In genomic region chr1:2232916-2233438, GRCh38 we compare ENCODE assay signal across 10 cellular contexts. TPM values are rescaled to one million over a fixed set of nuclear protein-coding genes. Genes with fewer than 3 reads are reported as not detected.
DNase-seq lines count a peak whose midpoint lies in the region; ATAC-seq and TF ChIP-seq lines count a peak whose summit lies in the region.
"Had no signal": no experiment of that assay in that cellular context is flagged by ENCODE, and none has a peak within 500 bp of the region (broad histone marks: within the 10 kb centered on the region; RNA-seq: fewer than 3 reads in every experiment).

No MANE protein-coding gene starts in this region.

- H3K9me3 Mint-ChIP-seq in stimulated activated naive B cell treated with anti-CD40 and anti-IgM and Interleukin-4, amounts not matched to agents 10 μg/mL and 1 μg/mL and 100 μg/mL, for 72 hours = no peaks in the 10 kb centered on the region

- peak overlapping the region; percentile 65 for H3K9ac ChIP-seq in iPS-15b (ENCODE audit: low read depth, low read length)

- H3K4me1 Mint-ChIP-seq in stimulated activated naive B cell treated with anti-CD40 and anti-IgM and Interleukin-4, amounts not matched to agents 10 μg/mL and 1 μg/mL and 100 μg/mL, for 72 hours = peaks cover 59 to 88% of the 10 kb centered on the region in 2 donors

- no peak for TF ChIP-seq POLR2A in adrenal gland (IDR thresholded peaks at IDR 0.05)

- peak overlapping the region; percentile 57 for H3K27ac Mint-ChIP-seq in stimulated activated naive B cell treated with anti-CD40 and anti-IgM and Interleukin-4, amounts not matched to agents 10 μg/mL and 1 μg/mL and 100 μg/mL, for 72 hours

- H3K27me3 Mint-ChIP-seq in stimulated activated naive B cell treated with anti-CD40 and anti-IgM and Interleukin-4, amounts not matched to agents 10 μg/mL and 1 μg/mL and 100 μg/mL, for 72 hours = no peaks in the 10 kb centered on the region

- H3K27me3 ChIP-seq in adrenal gland (no peaks in the 10 kb centered on the region), iPS-15b (ENCODE audit: control insufficient read depth, insufficient read depth, low read length) (no peaks in the 10 kb centered on the region)
- H3K27me3 ChIP-seq: MG63 had no signal

- intact Hi-C loops in adrenal gland (cut with DNase I) = loop anchor here (5.0 kb wide), 2 partner anchors 79 to 84 kb away; no protein-coding TSS in a partner anchor

- H3K36me3 ChIP-seq in adrenal gland (replicated peaks in 1 of 2) = no peaks in the 10 kb centered on the region
- H3K36me3 ChIP-seq in iPS-15b (ENCODE audit: control insufficient read depth, insufficient read depth, low read length) = peaks cover 12% of the 10 kb centered on the region

- H3K4me3 ChIP-seq in adrenal gland = peak overlapping the region in 1 of 4 donors; percentile 82
- H3K4me3 ChIP-seq in iPS-15b (ENCODE audit: low read depth, low read length) = no peak overlapping the region
- H3K4me3 ChIP-seq: lung had no signal

- H3K36me3 Mint-ChIP-seq in stimulated activated naive B cell treated with anti-CD40 and anti-IgM and Interleukin-4, amounts not matched to agents 10 μg/mL and 1 μg/mL and 100 μg/mL, for 72 hours = peaks cover 4 to 25% of the 10 kb centered on the region in 2 donors

- H3K4me1 ChIP-seq in adrenal gland (replicated peaks in 1 of 2) (peaks cover 69 to 87% of the 10 kb centered on the region in 2 donors), iPS-15b (ENCODE audit: control insufficient read depth, insufficient read depth, low read length) (peaks cover 6% of the 10 kb centered on the region)

- WGBS in adrenal gland, 4 donors = 28 to 60% (median 42%) methylated on average over 10 to 23 of the region's 23 CpGs

- ATAC-seq in stimulated activated naive B cell treated with anti-CD40 and anti-IgM and Interleukin-4, amounts not matched to agents 10 μg/mL and 1 μg/mL and 100 μg/mL, for 72 hours (replicated peaks) = no peak
- no peak for ATAC-seq in HG03520 (IDR thresholded peaks at IDR 0.05; ENCODE audit: unreplicated experiment)

- peak; percentile 33 for DNase-seq in NCI-H1694 (lab: John Stamatoyannopoulos, UW)
- peak in 2 of 7 donors; percentile 35 to 36 for DNase-seq in adrenal gland
- no peak for DNase-seq in stimulated activated naive B cell treated with anti-CD40 and anti-IgM and Interleukin-4, amounts not matched to agents 10 μg/mL and 1 μg/mL and 100 μg/mL, for 72 hours
- no peak for DNase-seq in A172 (ENCODE audit: low spot score)
- DNase-seq in DMS79 (lab: John Stamatoyannopoulos, UW) = no peak
- no peak for DNase-seq in NCI-H187 (lab: John Stamatoyannopoulos, UW)
- DNase-seq: MG63 had no signal

- H3K9me3 ChIP-seq in adrenal gland (replicated peaks in 1 of 3) (no peaks in the 10 kb centered on the region), iPS-15b (ENCODE audit: control insufficient read depth, insufficient read depth, low read length) (no peaks in the 10 kb centered on the region)
- H3K9me3 ChIP-seq: MG63 had no signal

- peak overlapping the region in 4 of 5 donors; percentile 78 to 96 (median 84) for H3K27ac ChIP-seq in adrenal gland

- peak overlapping the region; percentile 39 to 59 for H3K4me3 Mint-ChIP-seq in stimulated activated naive B cell treated with anti-CD40 and anti-IgM and Interleukin-4, amounts not matched to agents 10 μg/mL and 1 μg/mL and 100 μg/mL, for 72 hours

- no peak for TF ChIP-seq CTCF in adrenal gland (IDR thresholded peaks at IDR 0.05)

RNA-seq across cellular contexts. Expression of gene SKI, which starts 4.9 kb away (rescaled TPM):
- 10 to 100 TPM; 30.6 to 53.6 (median 43.7) TPM for total RNA-seq in adrenal gland
- polyA plus RNA-seq in adrenal gland = 10 to 100 TPM in 2 of 3 donors, 1 to 10 TPM in 1; 9.4 to 21.2 (median 10.8) TPM
- total RNA-seq in A172 (2014; rRNA removed; shearing (Covaris generic)) = 4.1 and 14.8 TPM in 2 replicates

RNA-seq across cellular contexts. Expression of gene FAAP20, which starts 38.4 kb away (rescaled TPM):
- total RNA-seq in adrenal gland = 100 to 1,000 TPM in 1 of 8 donors, 10 to 100 TPM in 7; 26.4 to 106 (median 62.0) TPM
- polyA plus RNA-seq in adrenal gland = 100 to 1,000 TPM in 2 of 3 donors, 1 to 10 TPM in 1; 2.7 to 185 (median 160) TPM
- total RNA-seq in A172 (2014; rRNA removed; shearing (Covaris generic)) = 18.6 and 34.6 TPM in 2 replicates
